1 cellular context compared by ENCODE assay signal in genomic region chr11:88404363-88404762, GRCh38.
TF ChIP-seq lines count a peak whose summit lies in the region.

No MANE protein-coding gene starts in this region.

TF ChIP-seq in WTC11, 78 proteins besides CTCF, POLR2A, EP300 and RAD21:
- TF ChIP-seq NFYB (CRISPR knock-in tag; conservative IDR thresholded peaks at IDR 0.05; ENCODE audit: low read depth), result no peak
